ENCODE assay signal across 22 cellular contexts in genomic region chr6:38270367-38270766, GRCh38.
A peak's percentile ranks its signal among the peaks of the same experiment; 100 is the strongest.
DNase-seq lines count a peak whose midpoint lies in the region; ATAC-seq and TF ChIP-seq lines count a peak whose summit lies in the region.
"Had no signal": no experiment of that assay in that cellular context is flagged by ENCODE, and none has a peak within 500 bp of the region (broad histone marks: within the 10 kb centered on the region; RNA-seq: fewer than 3 reads in every experiment).

No MANE protein-coding gene starts in this region.

- no peaks in the 10 kb centered on the region for H3K36me3 ChIP-seq in PC-3 (ENCODE audit: low read depth, low read length)
- H3K36me3 ChIP-seq: transverse colon had no signal

- intact Hi-C loops in PC-3 (cut with micrococcal nuclease), result no loop called here

- H2AFZ ChIP-seq in PC-3 (ENCODE audit: low read length), result no peak overlapping the region

- peaks cover 7 to 16% of the 10 kb centered on the region in 2 donors for H3K4me1 Mint-ChIP-seq in effector memory CD8-positive, alpha-beta T cell (ENCODE audit: low read depth in 2 of 2)
- peaks cover 37% of the 10 kb centered on the region for H3K4me1 Mint-ChIP-seq in nephron
- H3K4me1 Mint-ChIP-seq: activated CD4-positive, alpha-beta T cell treated with anti-CD3 and anti-CD28 coated beads for 36 hours had no signal

- no peak overlapping the region for H3K4me3 ChIP-seq in PC-3 (ENCODE audit: low read length)
- H3K4me3 ChIP-seq: transverse colon had no signal

- no peak for TF ChIP-seq CTCF in PC-3 (conservative IDR thresholded peaks at IDR 0.05; ENCODE audit: low read depth, low read length)
- TF ChIP-seq CTCF in nephron (IDR thresholded peaks at IDR 0.05; ENCODE audit: unreplicated experiment in 3 of 3), result no peak

- BruUV-seq in PC-3 (replicated peaks; lab: Mats Ljungman, UMichigan), result no TSS peak

- peak overlapping the region; percentile 31 for H3K27ac ChIP-seq in PC-3 (ENCODE audit: low read length)
- H3K27ac ChIP-seq: transverse colon had no signal

- H3K27ac Mint-ChIP-seq in effector memory CD8-positive, alpha-beta T cell, result peak overlapping the region; percentile 44 to 74
- peak overlapping the region in 2 of 3 experiments; percentile 81 to 84 for H3K27ac Mint-ChIP-seq in nephron
- H3K27ac Mint-ChIP-seq: activated CD4-positive, alpha-beta T cell treated with anti-CD3 and anti-CD28 coated beads for 36 hours; activated naive CD4-positive, alpha-beta T cell treated with anti-CD3 and anti-CD28 coated beads, Interleukin-2, amount 50 U/mL, for 24 hours; activated T-helper 2 cell treated with anti-CD3 and anti-CD28 coated beads, Interferon-gamma antibody, Interleukin-2, Interleukin-4, amounts not matched to agents 10 μg/mL and 5 μg/mL and 100 μg/mL, durations not matched to agents 14 hours and 24 hours and 36 hours; CD4-positive, CD25-positive, alpha-beta regulatory T cell; naive B cell had no signal

- H3K4me2 ChIP-seq in PC-3 (ENCODE audit: low read length), result peak overlapping the region; percentile 40

- no peaks in the 10 kb centered on the region for H3K79me2 ChIP-seq in PC-3 (ENCODE audit: low read length)

- H3K4me3 Mint-ChIP-seq in effector memory CD8-positive, alpha-beta T cell, result no peak overlapping the region
- H3K4me3 Mint-ChIP-seq in nephron, result no peak overlapping the region
- H3K4me3 Mint-ChIP-seq: activated CD4-positive, alpha-beta T cell treated with anti-CD3 and anti-CD28 coated beads for 36 hours; activated naive CD4-positive, alpha-beta T cell treated with anti-CD3 and anti-CD28 coated beads, Interleukin-2, amount 50 U/mL, for 24 hours; CD4-positive, CD25-positive, alpha-beta regulatory T cell; naive B cell had no signal

- ATAC-seq in PC-3 (peak; percentile 43), GM19467 (IDR thresholded peaks at IDR 0.05; ENCODE audit: unreplicated experiment) (no peak)
- ATAC-seq in effector memory CD8-positive, alpha-beta T cell (replicated peaks), result no peak
- ATAC-seq: activated CD4-positive, alpha-beta T cell treated with anti-CD3 and anti-CD28 coated beads for 36 hours had no signal

- no peaks in the 10 kb centered on the region for H3K27me3 Mint-ChIP-seq in effector memory CD8-positive, alpha-beta T cell
- H3K27me3 Mint-ChIP-seq in nephron (ENCODE audit: low read depth), result no peaks in the 10 kb centered on the region
- H3K27me3 Mint-ChIP-seq: activated CD4-positive, alpha-beta T cell treated with anti-CD3 and anti-CD28 coated beads for 36 hours; activated naive CD4-positive, alpha-beta T cell treated with anti-CD3 and anti-CD28 coated beads, Interleukin-2, amount 50 U/mL, for 24 hours; CD4-positive, CD25-positive, alpha-beta regulatory T cell; naive B cell had no signal

- H3K4me1 ChIP-seq in PC-3 (ENCODE audit: insufficient read depth, low read length), result peaks cover 47% of the 10 kb centered on the region
- H3K4me1 ChIP-seq: transverse colon had no signal

- POLR2A ChIA-PET in PC-3 (lab: Charles Lee; ENCODE audit: unreplicated experiment), result no interaction called here

- H3K9ac ChIP-seq in PC-3 (ENCODE audit: low read length), result no peak overlapping the region

- H4K20me1 ChIP-seq in PC-3 (ENCODE audit: low read length), result no peaks in the 10 kb centered on the region

- DNase-seq in Daoy (ENCODE audit: low read depth) (peak; percentile 77), PC-3 (peak; percentile 81), germinal center (ENCODE audit: low spot score) (no peak), AG08395 (ENCODE audit: low spot score) (no peak)
- no peak for DNase-seq in effector memory CD8-positive, alpha-beta T cell
- DNase-seq in activated CD4-positive, alpha-beta T cell treated with anti-CD3 and anti-CD28 coated beads for 1 hour, result no peak
- DNase-seq: 8988T; activated CD4-positive, alpha-beta T cell treated with anti-CD3 and anti-CD28 coated beads for 36 hours; amniotic stem cell; CD4-positive, CD25-positive, alpha-beta regulatory T cell; effector CD4-positive, alpha-beta T cell; left ventricle myocardium superior; naive B cell; NCI-H1417; NCI-H2029; NCI-H526; stimulated activated CD4-positive, alpha-beta T cell treated with anti-CD3 and anti-CD28 coated beads, Interleukin-4, amount 100 ng/mL, for 4 hours; transverse colon had no signal

- H3K9me3 ChIP-seq in PC-3 (ENCODE audit: low read length), result no peaks in the 10 kb centered on the region
- H3K9me3 ChIP-seq: transverse colon had no signal

- no peaks in the 10 kb centered on the region for H3K9me2 ChIP-seq in PC-3 (replicated peaks; ENCODE audit: low read length)

- no peaks in the 10 kb centered on the region for H3K27me3 ChIP-seq in PC-3 (ENCODE audit: low read length)
- H3K27me3 ChIP-seq: transverse colon had no signal

- no peaks in the 10 kb centered on the region for H3F3A ChIP-seq in PC-3 (ENCODE audit: low read length, unreplicated experiment)

- H3K36me3 Mint-ChIP-seq in effector memory CD8-positive, alpha-beta T cell (ENCODE audit: insufficient read depth), result no peaks in the 10 kb centered on the region
- no peaks in the 10 kb centered on the region for H3K36me3 Mint-ChIP-seq in nephron (ENCODE audit: low read depth)

- no peaks in the 10 kb centered on the region for H3K9me3 Mint-ChIP-seq in effector memory CD8-positive, alpha-beta T cell
- H3K9me3 Mint-ChIP-seq in nephron, result peaks cover 6% of the 10 kb centered on the region
- H3K9me3 Mint-ChIP-seq: activated naive CD4-positive, alpha-beta T cell treated with anti-CD3 and anti-CD28 coated beads, Interleukin-2, amount 50 U/mL, for 24 hours; activated T-helper 2 cell treated with anti-CD3 and anti-CD28 coated beads, Interferon-gamma antibody, Interleukin-2, Interleukin-4, amounts not matched to agents 10 μg/mL and 5 μg/mL and 100 μg/mL, durations not matched to agents 14 hours and 24 hours and 36 hours; naive B cell had no signal

- CTCF ChIA-PET in PC-3 (lab: Charles Lee), result no interaction called here

Comparison
In these comparisons a context has a peak if more than half of its experiments do, and no peak if none do; other contexts are left out.
1. DNase-seq: peak in Daoy (single experiment) and PC-3 (single experiment); none in effector memory CD8-positive, alpha-beta T cell (0 of 3), germinal center (single experiment), AG08395 (single experiment) and activated CD4-positive, alpha-beta T cell treated with anti-CD3 and anti-CD28 coated beads for 1 hour (single experiment).